ENCODE assay signal across 1 cellular context in genomic region chr1:43071241-43071640, GRCh38.
TF ChIP-seq lines count a peak whose summit lies in the region.

No MANE protein-coding gene starts in this region.

TF ChIP-seq in H1, 55 proteins besides CTCF, POLR2A, EP300 and RAD21 (continued from another document):
- no peak for TF ChIP-seq CHD7 (IDR thresholded peaks at IDR 0.05; ENCODE audit: insufficient replicate concordance, low read length)
- TF ChIP-seq CTBP2 (IDR thresholded peaks at IDR 0.05; ENCODE audit: borderline replicate concordance, insufficient read depth, insufficient read length, low read length) = no peak
- no peak for TF ChIP-seq PHF8 (conservative IDR thresholded peaks at IDR 0.05; ENCODE audit: low read depth, low read length)
- TF ChIP-seq EGR1 (IDR thresholded peaks at IDR 0.05; ENCODE audit: borderline replicate concordance, low read depth, low read length) = no peak
- TF ChIP-seq SIN3A (conservative IDR thresholded peaks at IDR 0.05 in 1 of 2, IDR thresholded peaks at IDR 0.05 in 1 of 2; ENCODE audit: low read depth in 1 of 2, low read length in 2 of 2) = no peak
- TF ChIP-seq BRCA1 (IDR thresholded peaks at IDR 0.05; ENCODE audit: low read depth, low read length) = no peak
- TF ChIP-seq CREB1 (IDR thresholded peaks at IDR 0.05) = no peak
- no peak for TF ChIP-seq HDAC2 (IDR thresholded peaks at IDR 0.05; ENCODE audit: borderline replicate concordance in 1 of 2, low read depth in 2 of 2, low read length in 2 of 2)
- TF ChIP-seq RFX5 (IDR thresholded peaks at IDR 0.05; ENCODE audit: borderline replicate concordance, low read depth, low read length) = no peak
- no peak for TF ChIP-seq ATF3 (IDR thresholded peaks at IDR 0.05; ENCODE audit: insufficient read depth, low read depth, low read length)
